1 cellular context compared by ENCODE assay signal in genomic region chr18:5943514-5943913, GRCh38.
TF ChIP-seq lines count a peak whose summit lies in the region.

No MANE protein-coding gene starts in this region.

TF ChIP-seq in H1, 55 proteins besides CTCF, POLR2A, EP300 and RAD21 (continued from another document):
- no peak for TF ChIP-seq CHD7 (IDR thresholded peaks at IDR 0.05; ENCODE audit: insufficient replicate concordance, low read length)
- TF ChIP-seq TCF12 (IDR thresholded peaks at IDR 0.05; ENCODE audit: low read depth, low read length), result no peak
- no peak for TF ChIP-seq SRF (IDR thresholded peaks at IDR 0.05; ENCODE audit: low read depth, low read length)
- TF ChIP-seq SIN3A (conservative IDR thresholded peaks at IDR 0.05 in 1 of 2, IDR thresholded peaks at IDR 0.05 in 1 of 2; ENCODE audit: low read depth in 1 of 2, low read length in 2 of 2), result no peak
- no peak for TF ChIP-seq HDAC2 (IDR thresholded peaks at IDR 0.05; ENCODE audit: borderline replicate concordance in 1 of 2, low read depth in 2 of 2, low read length in 2 of 2)
- TF ChIP-seq SIX5 (IDR thresholded peaks at IDR 0.05; ENCODE audit: low read depth, low read length), result no peak
- no peak for TF ChIP-seq POU5F1 (IDR thresholded peaks at IDR 0.05; ENCODE audit: low read depth, low read length)
- TF ChIP-seq TBP (IDR thresholded peaks at IDR 0.05; ENCODE audit: low read depth, low read length), result no peak
- no peak for TF ChIP-seq CEBPB (IDR thresholded peaks at IDR 0.05; ENCODE audit: low read depth, low read length)
- TF ChIP-seq CBX5 (IDR thresholded peaks at IDR 0.05; ENCODE audit: low read depth, low read length), result no peak
